Comparison of ENCODE assay signal across 24 cellular contexts in genomic region chr20:62608218-62608565, GRCh38. TPM values are rescaled to one million over a fixed set of nuclear protein-coding genes. Genes with fewer than 3 reads are reported as not detected.
DNase-seq lines count a peak whose midpoint lies in the region; ATAC-seq, FAIRE-seq and TF ChIP-seq lines count a peak whose summit lies in the region.
"Had no signal": no experiment of that assay in that cellular context is flagged by ENCODE, and none has a peak within 500 bp of the region (broad histone marks: within the 10 kb centered on the region; RNA-seq: fewer than 3 reads in every experiment).

No MANE protein-coding gene starts in this region.

- H2BK120ac ChIP-seq in H1 (replicated peaks; ENCODE audit: low read depth, low read length), result peak overlapping the region; percentile 75

- H2AFZ ChIP-seq in H1 (ENCODE audit: low read length), result no peak overlapping the region
- H2AFZ ChIP-seq in PC-9, result no peak overlapping the region
- H2AFZ ChIP-seq: GM23248 had no signal

- no peak overlapping the region for H3K4me3 Mint-ChIP-seq in activated CD8-positive, alpha-beta T cell treated with anti-CD3 and anti-CD28 coated beads for 36 hours
- H3K4me3 Mint-ChIP-seq: CD4-positive, CD25-positive, alpha-beta regulatory T cell; CD8-positive, alpha-beta T cell; H9; HFFc6 had no signal

- no peaks in the 10 kb centered on the region for H3K79me1 ChIP-seq in H1 (ENCODE audit: low read depth, low read length)

- peaks cover 2% of the 10 kb centered on the region for H3K9me3 Mint-ChIP-seq in activated CD8-positive, alpha-beta T cell treated with anti-CD3 and anti-CD28 coated beads for 36 hours
- H3K9me3 Mint-ChIP-seq: CD8-positive, alpha-beta T cell had no signal

- H3K23ac ChIP-seq in H1 (ENCODE audit: insufficient read length), result no peak overlapping the region

- H3K4ac ChIP-seq in H1 (replicated peaks; ENCODE audit: insufficient read length, low read depth, low read length), result no peak overlapping the region

- no peak for FAIRE-seq in H1 (lab: Jason Lieb, UNC)
- FAIRE-seq: A549, G401.6, GM12892 had no signal

- 87% methylated on average over 14 of the region's 14 CpGs; no CpG with 5 or more reads in 1 of the 2 experiments for WGBS in H1 (ENCODE audit: extremely low coverage in 1 of 2, insufficient coverage in 1 of 2, insufficient read length in 1 of 2, insufficient replicate concordance in 2 of 2, low coverage in 1 of 2, low lambda C conversion rate in 2 of 2, missing lambda C conversion rate in 1 of 2), 2 experiments

- H3K27ac ChIP-seq in BLaER1 (peak overlapping the region; percentile 77; the same call in 1 of the 2 replicates), Panc1 (ENCODE audit: low read length) (peak overlapping the region; percentile 98), H1 (ENCODE audit: low read depth, low read length) (no peak overlapping the region), neutrophil (peak overlapping the region; percentile 100), PC-9 (no peak overlapping the region)
- H3K27ac ChIP-seq: A549, C4-2B, GM23248 had no signal

- H4K20me1 ChIP-seq in BLaER1 (no peaks in the 10 kb centered on the region), H1 (replicated peaks in 1 of 2; ENCODE audit: control insufficient read depth in 1 of 2, insufficient read depth in 2 of 2, low read length in 2 of 2) (no peaks in the 10 kb centered on the region), PC-9 (ENCODE audit: insufficient read depth) (no peaks in the 10 kb centered on the region)

- no peaks in the 10 kb centered on the region for H3K9me2 ChIP-seq in PC-9 (ENCODE audit: insufficient read depth)

- no peak overlapping the region for H4K5ac ChIP-seq in H1 (ENCODE audit: insufficient read length, low read depth, low read length)

- no peak overlapping the region for H4K8ac ChIP-seq in H1 (ENCODE audit: extremely low read depth, insufficient read depth, low read length)

- H3K27me3 ChIP-seq in BLaER1 (no peaks in the 10 kb centered on the region), Panc1 (ENCODE audit: control insufficient read depth, insufficient read depth, low read length) (no peaks in the 10 kb centered on the region), H1 (replicated peaks in 1 of 4; ENCODE audit: control insufficient read depth in 3 of 4, extremely low read depth in 1 of 4, insufficient read depth in 3 of 4, low read length in 3 of 4) (no peaks in the 10 kb centered on the region; a peak in 1 of 7 replicates), neutrophil (no peaks in the 10 kb centered on the region), PC-9 (ENCODE audit: insufficient read depth, low read depth) (peaks cover 24% of the 10 kb centered on the region)

- H3K9ac ChIP-seq in BLaER1 (no peak overlapping the region), H1 (replicated peaks in 1 of 4; ENCODE audit: extremely low read depth in 1 of 4, low read depth in 3 of 4, low read length in 3 of 4) (no peak overlapping the region)
- H3K9ac ChIP-seq: GM23248 had no signal

- H2BK15ac ChIP-seq in H1 (ENCODE audit: low read length), result 0 out of 2 replicates have a peak overlapping the region, but pooled peaks have one; percentile 61

- no peaks in the 10 kb centered on the region for H3K36me3 Mint-ChIP-seq in activated CD8-positive, alpha-beta T cell treated with anti-CD3 and anti-CD28 coated beads for 36 hours (ENCODE audit: low read depth)
- H3K36me3 Mint-ChIP-seq: CD4-positive, CD25-positive, alpha-beta regulatory T cell; CD8-positive, alpha-beta T cell had no signal

- H3K27ac Mint-ChIP-seq in activated CD8-positive, alpha-beta T cell treated with anti-CD3 and anti-CD28 coated beads for 36 hours, result no peak overlapping the region
- H3K27ac Mint-ChIP-seq: CD4-positive, CD25-positive, alpha-beta regulatory T cell; CD8-positive, alpha-beta T cell; H9; HFFc6 had no signal

- peak overlapping the region; percentile 62; the same call in 1 of the 2 replicates for H2BK5ac ChIP-seq in H1 (ENCODE audit: low read depth, low read length)

- H2BK20ac ChIP-seq in H1 (ENCODE audit: low read length), result peak overlapping the region; percentile 23; the same call in 1 of the 2 replicates

- TF ChIP-seq RAD21 in H1 (IDR thresholded peaks at IDR 0.05 in 1 of 2, conservative IDR thresholded peaks at IDR 0.05 in 1 of 2; ENCODE audit: low read depth in 2 of 2, low read length in 2 of 2), result no peak

- no peak overlapping the region for H3K56ac ChIP-seq in H1 (replicated peaks; ENCODE audit: insufficient read length, low read depth, low read length)

- DNase-seq in Panc1 (ENCODE audit: low read depth, low spot score), result no peak
- DNase-seq in H1 (ENCODE audit: low read depth in 1 of 2, low spot score in 2 of 2), result no peak
- no peak for DNase-seq in PC-9
- DNase-seq in activated CD8-positive, alpha-beta T cell treated with anti-CD3 and anti-CD28 coated beads for 36 hours, result no peak
- DNase-seq in HEK293T (ENCODE audit: extremely low spot score), result no peak
- DNase-seq: 8988T; ACHN; AML-193; BE2C; Caco-2; CD4-positive, CD25-positive, alpha-beta regulatory T cell; CD8-positive, alpha-beta T cell; DMS153; DND-41; GM23248; H9; HFFc6 had no signal

- no peak for TF ChIP-seq POLR2A in H1 (IDR thresholded peaks at IDR 0.05; ENCODE audit: control extremely low read depth in 1 of 2, low read depth in 2 of 2, low read length in 2 of 2)

- H3K4me2 ChIP-seq in BLaER1, result peak overlapping the region; percentile 99
- H3K4me2 ChIP-seq in H1 (ENCODE audit: insufficient read depth in 1 of 2, low read depth in 2 of 2, low read length in 2 of 2), result no peak overlapping the region
- no peak overlapping the region for H3K4me2 ChIP-seq in PC-9
- H3K4me2 ChIP-seq: A549 had no signal

- in situ Hi-C loops in Panc1 (cut with HindIII; ENCODE audit: low pct_unique_long_range_greater_than_20kb, low sequenced_read_pairs), result no loop called here

- POLR2A ChIA-PET in Panc1 (lab: Charles Lee) (no interaction called here), H1 (lab: Charles Lee; ENCODE audit: partially characterized antibody) (no interaction called here), PC-9 (lab: Charles Lee; ENCODE audit: unreplicated experiment) (no interaction called here), HEK293T (lab: Yijun Ruan, JAX) (no interaction called here)
- POLR2A ChIA-PET in activated CD8-positive, alpha-beta T cell treated with anti-CD3 and anti-CD28 coated beads for 36 hours (lab: Charles Lee), result no interaction called here

- H2BK12ac ChIP-seq in H1 (ENCODE audit: low read depth, low read length), result peak overlapping the region; percentile 84; the same call in 1 of the 2 replicates

- peaks cover 7% of the 10 kb centered on the region for H3K27me3 Mint-ChIP-seq in activated CD8-positive, alpha-beta T cell treated with anti-CD3 and anti-CD28 coated beads for 36 hours

- H3K4me1 ChIP-seq in BLaER1 (peaks cover 67% of the 10 kb centered on the region), Panc1 (ENCODE audit: control insufficient read depth, insufficient read depth, low read length) (peaks cover 54% of the 10 kb centered on the region), H1 (replicated peaks in 1 of 4; ENCODE audit: control insufficient read depth in 3 of 4, insufficient read depth in 4 of 4, low read length in 3 of 4) (peaks cover 6 to 26% (median 16%) of the 10 kb centered on the region in 4 experiments), neutrophil (ENCODE audit: control insufficient read depth in 1 of 2, insufficient read depth in 1 of 2, low read depth in 1 of 2, low read length in 1 of 2) (peaks cover 47 to 52% of the 10 kb centered on the region in 2 experiments), PC-9 (replicated peaks; ENCODE audit: insufficient read depth) (peaks cover 17% of the 10 kb centered on the region)
- H3K4me1 ChIP-seq: A549 had no signal

- H3K23me2 ChIP-seq in H1 (ENCODE audit: low read depth, low read length), result no peaks in the 10 kb centered on the region

- H3K79me2 ChIP-seq in H1 (ENCODE audit: control insufficient read depth in 1 of 2, insufficient read depth in 2 of 2, low read length in 2 of 2) (no peaks in the 10 kb centered on the region), PC-9 (ENCODE audit: low read depth) (no peaks in the 10 kb centered on the region)

- H3K9me3 ChIP-seq in BLaER1, result peaks cover 5% of the 10 kb centered on the region
- no peaks in the 10 kb centered on the region for H3K9me3 ChIP-seq in Panc1 (ENCODE audit: control insufficient read depth, insufficient read depth, low read depth, low read length)
- H3K9me3 ChIP-seq in H1 (ENCODE audit: insufficient read depth in 2 of 2, low read depth in 1 of 2, low read length in 1 of 2), result no peaks in the 10 kb centered on the region; a peak in 1 of 4 replicates
- H3K9me3 ChIP-seq in neutrophil, result no peaks in the 10 kb centered on the region
- no peaks in the 10 kb centered on the region for H3K9me3 ChIP-seq in PC-9 (ENCODE audit: insufficient read depth, low read depth)

- H3K36me3 ChIP-seq in BLaER1 (no peaks in the 10 kb centered on the region), Panc1 (ENCODE audit: control insufficient read depth, insufficient read depth, low read length) (no peaks in the 10 kb centered on the region), H1 (ENCODE audit: control insufficient read depth in 2 of 4, insufficient read depth in 4 of 4, low read length in 3 of 4) (no peaks in the 10 kb centered on the region), neutrophil (no peaks in the 10 kb centered on the region), PC-9 (ENCODE audit: low read depth) (no peaks in the 10 kb centered on the region)
- H3K36me3 ChIP-seq: BE2C had no signal

- intact Hi-C loops in Panc1 (cut with micrococcal nuclease; ENCODE audit: unreplicated experiment), result loop anchor here (5.0 kb wide), 1 partner anchor 116 kb away; no protein-coding TSS in a partner anchor
- intact Hi-C loops in PC-9 (cut with micrococcal nuclease; ENCODE audit: unreplicated experiment), result no loop called here
- intact Hi-C loops in activated CD8-positive, alpha-beta T cell treated with anti-CD3 and anti-CD28 coated beads for 36 hours (cut with micrococcal nuclease), result no loop called here

- no peak for TF ChIP-seq EP300 in H1 (IDR thresholded peaks at IDR 0.05; ENCODE audit: borderline replicate concordance in 1 of 2, low read depth in 2 of 2, low read length in 2 of 2)

- H3K4me3 ChIP-seq in BLaER1, result no peak overlapping the region
- no peak overlapping the region for H3K4me3 ChIP-seq in Panc1 (ENCODE audit: low read depth in 2 of 2, low read length in 2 of 2)
- no peak overlapping the region for H3K4me3 ChIP-seq in H1 (ENCODE audit: extremely low read depth in 1 of 4, insufficient read depth in 2 of 4, low read depth in 3 of 4, low read length in 4 of 4)
- H3K4me3 ChIP-seq in neutrophil (ENCODE audit: low read depth in 1 of 2, low read length in 1 of 2), result no peak overlapping the region
- H3K4me3 ChIP-seq in PC-9, result no peak overlapping the region
- H3K4me3 ChIP-seq: A549, GM23248 had no signal

- TF ChIP-seq CTCF in Panc1 (IDR thresholded peaks at IDR 0.05) (no peak), H1 (IDR thresholded peaks at IDR 0.05; ENCODE audit: control extremely low read depth in 1 of 3, insufficient read depth in 1 of 3, low read depth in 1 of 3, low read length in 3 of 3) (no peak), neutrophil (IDR thresholded peaks at IDR 0.05) (no peak), PC-9 (conservative IDR thresholded peaks at IDR 0.05) (no peak)
- no peak for TF ChIP-seq CTCF in activated CD8-positive, alpha-beta T cell treated with anti-CD3 and anti-CD28 coated beads for 36 hours (IDR thresholded peaks at IDR 0.05)

- no peak for ATAC-seq in Panc1
- no peak for ATAC-seq in activated CD8-positive, alpha-beta T cell treated with anti-CD3 and anti-CD28 coated beads for 36 hours
- ATAC-seq: A549; CD8-positive, alpha-beta T cell; HCT116 had no signal

- CTCF ChIA-PET in Panc1 (lab: Charles Lee) (no interaction called here), H1 (lab: Charles Lee; ENCODE audit: partially characterized antibody) (interaction anchor here (1.2 kb wide), 1 partner anchor 103 kb away, joined by 3 read pairs; no protein-coding TSS in a partner anchor), PC-9 (lab: Charles Lee) (no interaction called here), HEK293T (lab: Yijun Ruan, JAX) (no interaction called here)
- CTCF ChIA-PET in activated CD8-positive, alpha-beta T cell treated with anti-CD3 and anti-CD28 coated beads for 36 hours (lab: Charles Lee), result interaction anchor here (1.1 kb wide), 1 partner anchor 8 kb away, joined by 3 read pairs; no protein-coding TSS in a partner anchor

- H3K4me1 Mint-ChIP-seq in activated CD8-positive, alpha-beta T cell treated with anti-CD3 and anti-CD28 coated beads for 36 hours (ENCODE audit: low read depth), result peaks cover 5% of the 10 kb centered on the region

- no peak overlapping the region for H2AK5ac ChIP-seq in H1 (ENCODE audit: low read depth, low read length)

- H4K91ac ChIP-seq in H1 (replicated peaks; ENCODE audit: insufficient read length, low read length), result peak overlapping the region; percentile 93

- BruUV-seq in Panc1 (replicated peaks; lab: Mats Ljungman, UMichigan), result no TSS peak
- no TSS peak for BruUV-seq in PC-9 (replicated peaks; lab: Mats Ljungman, UMichigan)

- no peak overlapping the region for H3K14ac ChIP-seq in H1 (ENCODE audit: insufficient read length)

- peaks cover 2% of the 10 kb centered on the region; the same call in 1 of the 2 replicates for H3F3A ChIP-seq in PC-9 (ENCODE audit: insufficient read depth, low read depth)

- H3K18ac ChIP-seq in H1 (ENCODE audit: extremely low read depth, low read length), result no peak overlapping the region

RNA-seq across cellular contexts. Expression of gene SLCO4A1, which starts 34.1 kb away (rescaled TPM):
- total RNA-seq in Panc1 (2021; ENCODE audit: unreplicated experiment) (167 TPM), PC-9 (2021) (14.1 and 19.3 TPM in 2 replicates)
- polyA plus RNA-seq in Panc1 (2012; ENCODE audit: insufficient read length), result 145 TPM
- total RNA-seq in H1 (2021; fragmentation: NEBNext Ultra II Directional; extraction: Animal tissue kit (Norgen Biotek cat#: 25700)), result 18.2 and 18.5 TPM in 2 replicates
- polyA plus RNA-seq in H1 (2011; rRNA removed), result 10.5 and 13.3 TPM in 2 replicates
- 10.5 TPM for polyA plus RNA-seq in H1 (2011; cell fraction: cytosol; rRNA removed)
- 30.4 TPM for polyA plus RNA-seq in H1 (2011; cell fraction: nucleus; rRNA removed)
- polyA plus RNA-seq in H1 (2012, experiment 1 of 2), result 15.4 to 21.3 TPM (median 15.8 TPM) in 4 replicates
- polyA plus RNA-seq in H1 (2012, experiment 2 of 2), result 19.2 TPM
- polyA plus RNA-seq in H1 (2013, experiment 1 of 2), result 19.8 TPM
- polyA plus RNA-seq in H1 (2013, experiment 2 of 2), result 21.9 TPM
- polyA minus RNA-seq in H1 (2011; rRNA and poly(A)+ RNA removed), result 6.1 and 7.4 TPM in 2 replicates
- 9.3 TPM for polyA minus RNA-seq in H1 (2011; cell fraction: cytosol; rRNA and poly(A)+ RNA removed)
- 10.6 TPM for polyA minus RNA-seq in H1 (2011; cell fraction: nucleus; rRNA and poly(A)+ RNA removed)
- 10 to 100 TPM; 66.5 to 68.4 TPM for total RNA-seq in activated CD8-positive, alpha-beta T cell treated with anti-CD3 and anti-CD28 coated beads for 36 hours

Comparison
In these comparisons a context has a peak if more than half of its experiments do, and no peak if none do; other contexts are left out.
1. H3K27ac ChIP-seq: peak in BLaER1 (single experiment), Panc1 (single experiment) and neutrophil (single experiment); none in H1 (single experiment) and PC-9 (single experiment).
2. CTCF ChIA-PET loops: an anchor here in H1 (1.2 kb wide) and activated CD8-positive, alpha-beta T cell treated with anti-CD3 and anti-CD28 coated beads for 36 hours (1.1 kb wide); none called in Panc1, PC-9 and HEK293T.